Comparison of ENCODE assay signal across 1 cellular context in the genomic region with DNA sequence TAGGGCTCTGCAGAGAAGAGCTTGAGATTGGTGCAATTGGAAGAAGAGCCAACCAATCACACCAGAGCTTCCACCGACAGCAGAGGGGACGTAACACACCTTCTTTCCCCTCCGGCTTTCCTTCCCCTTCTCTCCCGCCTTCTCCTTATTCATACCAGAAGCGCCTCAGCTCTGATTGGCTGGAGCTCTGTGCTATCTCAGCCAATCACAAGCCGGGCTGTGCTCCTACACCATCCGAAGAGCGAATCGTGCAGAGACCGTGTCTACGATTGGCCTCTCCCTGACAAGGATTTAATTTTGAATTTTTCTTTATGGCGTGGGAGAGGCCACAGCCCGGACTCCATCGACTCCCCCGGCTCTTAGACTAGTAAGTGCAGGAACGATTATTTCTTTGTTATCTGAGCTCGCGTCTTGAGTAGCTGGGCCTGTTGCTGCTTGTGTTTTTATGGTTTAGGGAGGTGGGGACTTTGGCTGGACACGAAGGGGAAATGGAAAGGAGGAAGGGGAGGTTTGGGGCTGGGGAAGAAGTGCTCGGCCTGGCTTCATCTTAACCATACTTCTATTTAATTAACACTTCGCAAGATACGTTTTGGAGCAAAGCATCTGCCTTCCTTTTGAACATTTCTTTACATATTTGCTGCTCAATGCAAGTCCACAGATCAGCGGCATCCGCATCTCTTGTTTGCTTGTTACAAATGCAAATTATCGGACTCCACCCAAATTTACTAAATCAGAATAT.
TF ChIP-seq lines count a peak whose summit lies in the region.

A gene (plus strand): TSS at position 308 of the 739 bp plus-strand sequence. CDS start 14,007 bp downstream, outside the sequence.

TF ChIP-seq in HEK293, 187 proteins besides CTCF, POLR2A, EP300 and RAD21 (continued from another document):
- TF ChIP-seq MZF1 (tag by site-specific recombination; IDR thresholded peaks at IDR 0.05; ENCODE audit: borderline replicate concordance) (0 out of 2 replicates have a peak, but pooled peaks have one; percentile 54), MEIS1 (CRISPR knock-in tag; IDR thresholded peaks at IDR 0.05; ENCODE audit: borderline replicate concordance) (no peak), KLF10 (tag by site-specific recombination; IDR thresholded peaks at IDR 0.05) (peak; percentile 95), ZNF629 (tag by site-specific recombination; IDR thresholded peaks at IDR 0.05) (peak; percentile 47; the same call in 1 of the 2 replicates), GFI1B (tag by site-specific recombination; IDR thresholded peaks at IDR 0.05) (no peak), ZNF544 (tag by site-specific recombination; IDR thresholded peaks at IDR 0.05) (no peak), ZNF175 (tag by site-specific recombination; IDR thresholded peaks at IDR 0.05) (no peak), ZBTB20 (tag by site-specific recombination; IDR thresholded peaks at IDR 0.05) (no peak), ZNF404 (tag by site-specific recombination; IDR thresholded peaks at IDR 0.05) (no peak), ZBTB8A (tag by site-specific recombination; IDR thresholded peaks at IDR 0.05) (no peak; the same call in 1 of the 2 replicates), ZNF843 (tag by site-specific recombination; IDR thresholded peaks at IDR 0.05) (no peak), PRDM1 (tag by site-specific recombination; IDR thresholded peaks at IDR 0.05) (peak; percentile 83)
- TF ChIP-seq, protein P1, sequence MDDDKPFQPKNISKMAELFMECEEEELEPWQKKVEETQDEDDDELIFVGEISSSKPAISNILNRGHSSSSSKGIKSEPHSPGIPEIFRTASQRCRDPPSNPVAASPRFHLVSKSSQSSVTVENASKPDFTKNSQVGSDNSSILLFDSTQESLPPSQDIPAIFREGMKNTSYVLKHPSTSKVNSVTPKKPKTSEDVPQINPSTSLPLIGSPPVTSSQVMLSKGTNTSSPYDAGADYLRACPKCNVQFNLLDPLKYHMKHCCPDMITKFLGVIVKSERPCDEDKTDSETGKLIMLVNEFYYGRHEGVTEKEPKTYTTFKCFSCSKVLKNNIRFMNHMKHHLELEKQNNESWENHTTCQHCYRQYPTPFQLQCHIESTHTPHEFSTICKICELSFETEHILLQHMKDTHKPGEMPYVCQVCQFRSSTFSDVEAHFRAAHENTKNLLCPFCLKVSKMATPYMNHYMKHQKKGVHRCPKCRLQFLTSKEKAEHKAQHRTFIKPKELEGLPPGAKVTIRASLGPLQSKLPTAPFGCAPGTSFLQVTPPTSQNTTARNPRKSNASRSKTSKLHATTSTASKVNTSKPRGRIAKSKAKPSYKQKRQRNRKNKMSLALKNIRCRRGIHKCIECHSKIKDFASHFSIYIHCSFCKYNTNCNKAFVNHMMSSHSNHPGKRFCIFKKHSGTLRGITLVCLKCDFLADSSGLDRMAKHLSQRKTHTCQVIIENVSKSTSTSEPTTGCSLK (tag by site-specific recombination; IDR thresholded peaks at IDR 0.05), result no peak
- TF ChIP-seq, protein P2, sequence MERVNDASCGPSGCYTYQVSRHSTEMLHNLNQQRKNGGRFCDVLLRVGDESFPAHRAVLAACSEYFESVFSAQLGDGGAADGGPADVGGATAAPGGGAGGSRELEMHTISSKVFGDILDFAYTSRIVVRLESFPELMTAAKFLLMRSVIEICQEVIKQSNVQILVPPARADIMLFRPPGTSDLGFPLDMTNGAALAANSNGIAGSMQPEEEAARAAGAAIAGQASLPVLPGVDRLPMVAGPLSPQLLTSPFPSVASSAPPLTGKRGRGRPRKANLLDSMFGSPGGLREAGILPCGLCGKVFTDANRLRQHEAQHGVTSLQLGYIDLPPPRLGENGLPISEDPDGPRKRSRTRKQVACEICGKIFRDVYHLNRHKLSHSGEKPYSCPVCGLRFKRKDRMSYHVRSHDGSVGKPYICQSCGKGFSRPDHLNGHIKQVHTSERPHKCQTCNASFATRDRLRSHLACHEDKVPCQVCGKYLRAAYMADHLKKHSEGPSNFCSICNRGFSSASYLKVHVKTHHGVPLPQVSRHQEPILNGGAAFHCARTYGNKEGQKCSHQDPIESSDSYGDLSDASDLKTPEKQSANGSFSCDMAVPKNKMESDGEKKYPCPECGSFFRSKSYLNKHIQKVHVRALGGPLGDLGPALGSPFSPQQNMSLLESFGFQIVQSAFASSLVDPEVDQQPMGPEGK (tag by site-specific recombination; IDR thresholded peaks at IDR 0.05), result 0 out of 2 replicates have a peak, but pooled peaks have one; percentile 2
- TF ChIP-seq, protein P3, sequence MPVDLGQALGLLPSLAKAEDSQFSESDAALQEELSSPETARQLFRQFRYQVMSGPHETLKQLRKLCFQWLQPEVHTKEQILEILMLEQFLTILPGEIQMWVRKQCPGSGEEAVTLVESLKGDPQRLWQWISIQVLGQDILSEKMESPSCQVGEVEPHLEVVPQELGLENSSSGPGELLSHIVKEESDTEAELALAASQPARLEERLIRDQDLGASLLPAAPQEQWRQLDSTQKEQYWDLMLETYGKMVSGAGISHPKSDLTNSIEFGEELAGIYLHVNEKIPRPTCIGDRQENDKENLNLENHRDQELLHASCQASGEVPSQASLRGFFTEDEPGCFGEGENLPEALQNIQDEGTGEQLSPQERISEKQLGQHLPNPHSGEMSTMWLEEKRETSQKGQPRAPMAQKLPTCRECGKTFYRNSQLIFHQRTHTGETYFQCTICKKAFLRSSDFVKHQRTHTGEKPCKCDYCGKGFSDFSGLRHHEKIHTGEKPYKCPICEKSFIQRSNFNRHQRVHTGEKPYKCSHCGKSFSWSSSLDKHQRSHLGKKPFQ (tag by site-specific recombination; IDR thresholded peaks at IDR 0.05), result peak; percentile 43; the same call in 1 of the 2 replicates
- TF ChIP-seq, protein P4, sequence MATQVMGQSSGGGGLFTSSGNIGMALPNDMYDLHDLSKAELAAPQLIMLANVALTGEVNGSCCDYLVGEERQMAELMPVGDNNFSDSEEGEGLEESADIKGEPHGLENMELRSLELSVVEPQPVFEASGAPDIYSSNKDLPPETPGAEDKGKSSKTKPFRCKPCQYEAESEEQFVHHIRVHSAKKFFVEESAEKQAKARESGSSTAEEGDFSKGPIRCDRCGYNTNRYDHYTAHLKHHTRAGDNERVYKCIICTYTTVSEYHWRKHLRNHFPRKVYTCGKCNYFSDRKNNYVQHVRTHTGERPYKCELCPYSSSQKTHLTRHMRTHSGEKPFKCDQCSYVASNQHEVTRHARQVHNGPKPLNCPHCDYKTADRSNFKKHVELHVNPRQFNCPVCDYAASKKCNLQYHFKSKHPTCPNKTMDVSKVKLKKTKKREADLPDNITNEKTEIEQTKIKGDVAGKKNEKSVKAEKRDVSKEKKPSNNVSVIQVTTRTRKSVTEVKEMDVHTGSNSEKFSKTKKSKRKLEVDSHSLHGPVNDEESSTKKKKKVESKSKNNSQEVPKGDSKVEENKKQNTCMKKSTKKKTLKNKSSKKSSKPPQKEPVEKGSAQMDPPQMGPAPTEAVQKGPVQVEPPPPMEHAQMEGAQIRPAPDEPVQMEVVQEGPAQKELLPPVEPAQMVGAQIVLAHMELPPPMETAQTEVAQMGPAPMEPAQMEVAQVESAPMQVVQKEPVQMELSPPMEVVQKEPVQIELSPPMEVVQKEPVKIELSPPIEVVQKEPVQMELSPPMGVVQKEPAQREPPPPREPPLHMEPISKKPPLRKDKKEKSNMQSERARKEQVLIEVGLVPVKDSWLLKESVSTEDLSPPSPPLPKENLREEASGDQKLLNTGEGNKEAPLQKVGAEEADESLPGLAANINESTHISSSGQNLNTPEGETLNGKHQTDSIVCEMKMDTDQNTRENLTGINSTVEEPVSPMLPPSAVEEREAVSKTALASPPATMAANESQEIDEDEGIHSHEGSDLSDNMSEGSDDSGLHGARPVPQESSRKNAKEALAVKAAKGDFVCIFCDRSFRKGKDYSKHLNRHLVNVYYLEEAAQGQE (tag by site-specific recombination; IDR thresholded peaks at IDR 0.05), result no peak
- TF ChIP-seq, protein P5, sequence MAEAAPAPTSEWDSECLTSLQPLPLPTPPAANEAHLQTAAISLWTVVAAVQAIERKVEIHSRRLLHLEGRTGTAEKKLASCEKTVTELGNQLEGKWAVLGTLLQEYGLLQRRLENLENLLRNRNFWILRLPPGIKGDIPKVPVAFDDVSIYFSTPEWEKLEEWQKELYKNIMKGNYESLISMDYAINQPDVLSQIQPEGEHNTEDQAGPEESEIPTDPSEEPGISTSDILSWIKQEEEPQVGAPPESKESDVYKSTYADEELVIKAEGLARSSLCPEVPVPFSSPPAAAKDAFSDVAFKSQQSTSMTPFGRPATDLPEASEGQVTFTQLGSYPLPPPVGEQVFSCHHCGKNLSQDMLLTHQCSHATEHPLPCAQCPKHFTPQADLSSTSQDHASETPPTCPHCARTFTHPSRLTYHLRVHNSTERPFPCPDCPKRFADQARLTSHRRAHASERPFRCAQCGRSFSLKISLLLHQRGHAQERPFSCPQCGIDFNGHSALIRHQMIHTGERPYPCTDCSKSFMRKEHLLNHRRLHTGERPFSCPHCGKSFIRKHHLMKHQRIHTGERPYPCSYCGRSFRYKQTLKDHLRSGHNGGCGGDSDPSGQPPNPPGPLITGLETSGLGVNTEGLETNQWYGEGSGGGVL (tag by site-specific recombination; IDR thresholded peaks at IDR 0.05), result peak; percentile 86
